Comparison of ENCODE assay signal across 17 cellular contexts in the genomic region with DNA sequence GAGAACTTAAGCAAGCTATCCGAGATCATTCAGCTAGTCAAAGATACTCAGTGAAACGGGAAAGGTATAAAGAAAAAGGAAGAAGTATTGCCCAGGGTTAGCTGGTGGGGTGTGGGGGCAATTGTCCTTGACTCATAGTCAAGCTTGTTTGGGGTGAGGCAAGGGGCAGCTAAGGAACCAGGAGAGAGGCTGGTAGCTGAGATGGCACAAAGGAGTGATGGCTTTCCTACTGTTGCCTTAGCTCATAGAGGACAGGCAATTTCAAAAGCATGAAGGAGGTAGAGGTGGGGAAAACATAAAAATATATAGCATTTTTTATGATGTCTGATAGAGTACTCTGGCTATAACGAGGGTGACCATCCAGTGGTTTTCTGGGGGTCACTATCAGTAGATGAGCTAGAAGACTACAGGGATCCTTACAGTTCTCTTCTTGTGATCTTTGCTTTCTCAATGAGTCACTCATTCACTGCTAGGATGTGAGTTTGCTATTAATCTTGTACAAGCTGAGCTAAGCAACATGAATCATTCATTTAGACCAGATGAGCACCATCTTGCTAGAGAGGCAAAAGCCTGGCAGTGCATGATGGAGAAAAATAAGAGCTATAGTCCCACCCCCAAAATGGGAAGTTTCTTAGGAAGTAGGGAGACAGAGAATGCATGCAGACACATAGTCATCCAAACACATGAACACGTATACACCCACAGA.
DNase-seq lines count a peak whose midpoint lies in the region; ATAC-seq and TF ChIP-seq lines count a peak whose summit lies in the region.
"Had no signal": no experiment of that assay in that cellular context is flagged by ENCODE, and none has a peak within 500 bp of the region (broad histone marks: within the 10 kb centered on the region; RNA-seq: fewer than 3 reads in every experiment).

No MANE protein-coding gene starts in this region.

- H3K9me3 Mint-ChIP-seq in activated naive CD4-positive, alpha-beta T cell treated with anti-CD3 and anti-CD28 coated beads, Interleukin-2, amount 10 ng/mL, durations not matched to agents 7 days and 5 days = no peaks in the 10 kb centered on the region

- H3K4me3 Mint-ChIP-seq in activated naive CD4-positive, alpha-beta T cell treated with anti-CD3 and anti-CD28 coated beads, Interleukin-2, amount 10 ng/mL, durations not matched to agents 7 days and 5 days = no peak overlapping the region

- no peaks in the 10 kb centered on the region for H3K36me3 Mint-ChIP-seq in activated naive CD4-positive, alpha-beta T cell treated with anti-CD3 and anti-CD28 coated beads, Interleukin-2, amount 10 ng/mL, durations not matched to agents 7 days and 5 days

- no peaks in the 10 kb centered on the region for H3K4me1 Mint-ChIP-seq in activated naive CD4-positive, alpha-beta T cell treated with anti-CD3 and anti-CD28 coated beads, Interleukin-2, amount 10 ng/mL, durations not matched to agents 7 days and 5 days

- DNase-seq in HCEC 1CT (peak; percentile 85), amniotic epithelial cell (ENCODE audit: low read depth) (peak; percentile 60), fibroblast of the aortic adventitia (ENCODE audit: low read depth) (peak; percentile 59), stromal cell of bone marrow (ENCODE audit: low read depth) (peak; percentile 70)
- no peak for DNase-seq in activated naive CD4-positive, alpha-beta T cell treated with anti-CD3 and anti-CD28 coated beads, Interleukin-2, amount 10 ng/mL, durations not matched to agents 7 days and 5 days
- DNase-seq: activated CD4-positive, CD25-positive, alpha-beta regulatory T cell; adrenal gland; DMS153; effector CD4-positive, alpha-beta T cell; head of caudate nucleus; lower lobe of right lung; MM.1S; NCI-H2171; nucleus accumbens had no signal

- CTCF ChIA-PET in activated naive CD4-positive, alpha-beta T cell treated with anti-CD3 and anti-CD28 coated beads, Interleukin-2, amount 10 ng/mL, durations not matched to agents 7 days and 5 days (lab: Charles Lee) = interaction anchor here (0.8 to 0.9 kb wide), 2 partner anchors 208 to 298 kb away, joined by 3 read pairs; no protein-coding TSS in a partner anchor

- ATAC-seq in HG02970 (IDR thresholded peaks at IDR 0.05; ENCODE audit: low FRiP score, unreplicated experiment) (no peak), GM21528 (IDR thresholded peaks at IDR 0.05; ENCODE audit: low FRiP score, unreplicated experiment) (no peak)
- ATAC-seq: GM12878, lower lobe of right lung had no signal

- H3K27ac Mint-ChIP-seq in activated naive CD4-positive, alpha-beta T cell treated with anti-CD3 and anti-CD28 coated beads, Interleukin-2, amount 10 ng/mL, durations not matched to agents 7 days and 5 days = no peak overlapping the region

- peaks cover 10% of the 10 kb centered on the region for H3K27me3 Mint-ChIP-seq in activated naive CD4-positive, alpha-beta T cell treated with anti-CD3 and anti-CD28 coated beads, Interleukin-2, amount 10 ng/mL, durations not matched to agents 7 days and 5 days

- TF ChIP-seq CTCF in fibroblast of the aortic adventitia (IDR thresholded peaks at IDR 0.05; ENCODE audit: insufficient read depth, low read length) = no peak

- no peak overlapping the region for H3K4me3 ChIP-seq in fibroblast of the aortic adventitia (ENCODE audit: low read depth, low read length)
- H3K4me3 ChIP-seq: adrenal gland, GM12878, lower lobe of right lung had no signal
